Comparison of ENCODE assay signal across 1 cellular context in the genomic region with DNA sequence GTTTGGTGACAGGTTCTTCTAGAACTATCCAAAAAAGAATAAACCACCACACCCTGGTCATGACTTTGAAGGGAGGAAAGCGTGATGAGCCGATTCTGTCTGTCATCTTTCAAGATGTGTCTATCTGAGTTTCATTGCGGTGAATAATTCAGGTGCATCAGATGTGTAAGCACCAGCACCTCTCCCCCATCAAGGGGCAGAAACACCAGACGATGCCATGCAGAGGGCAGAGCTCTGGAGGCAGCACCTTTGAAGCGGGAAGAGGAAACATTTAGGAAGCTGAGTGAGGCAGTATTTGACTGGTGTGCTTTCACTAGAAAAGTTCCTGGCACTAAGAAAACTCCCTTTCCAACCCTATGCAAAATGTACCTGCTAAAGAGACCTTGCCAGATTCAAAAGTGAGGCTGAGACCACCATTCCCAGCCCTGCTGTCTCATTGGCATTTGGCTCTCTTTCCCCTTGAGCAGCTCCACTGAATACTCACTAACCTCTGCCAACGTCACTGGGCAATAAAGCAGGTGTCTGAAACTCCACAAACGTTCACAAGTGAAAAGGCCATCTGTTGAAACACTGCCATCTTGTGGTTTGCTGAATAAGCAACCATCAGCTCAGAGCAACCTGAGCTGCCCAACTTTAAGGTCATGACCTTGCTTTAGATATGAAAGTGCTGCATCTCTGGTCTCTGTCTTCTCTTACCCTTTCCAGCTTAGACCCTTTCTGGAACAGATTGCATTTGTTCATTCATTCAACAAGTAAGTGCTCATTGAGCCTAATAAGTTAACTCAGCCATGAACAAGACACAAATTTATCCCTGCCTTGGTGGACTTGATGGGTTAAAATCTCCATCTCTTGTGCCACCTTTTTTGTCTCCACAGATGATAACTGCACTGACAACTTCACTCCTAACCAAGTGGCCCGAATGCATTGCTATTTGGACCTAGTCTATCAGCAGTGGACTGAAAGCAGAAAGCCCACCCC.
TF ChIP-seq lines count a peak whose summit lies in the region.

No MANE protein-coding gene starts in this region.

TF ChIP-seq in HCT116, 20 proteins besides CTCF, POLR2A, EP300 and RAD21 (continued from another document):
- no peak for TF ChIP-seq ZBTB33 (IDR thresholded peaks at IDR 0.05; ENCODE audit: extremely low read depth, insufficient replicate concordance, low read length)
- no peak for TF ChIP-seq EZH2phosphoT487 (IDR thresholded peaks at IDR 0.05; ENCODE audit: borderline replicate concordance)
- no peak for TF ChIP-seq ELF1 (IDR thresholded peaks at IDR 0.05; ENCODE audit: borderline replicate concordance, low read depth)
- no peak for TF ChIP-seq JUND (IDR thresholded peaks at IDR 0.05)
- no peak for TF ChIP-seq EGR1 (IDR thresholded peaks at IDR 0.05; ENCODE audit: low read depth)
- TF ChIP-seq CEBPB (IDR thresholded peaks at IDR 0.05; ENCODE audit: low read depth): no peak
- TF ChIP-seq CBX3 (IDR thresholded peaks at IDR 0.05; ENCODE audit: low read depth): no peak
- TF ChIP-seq SP1 (IDR thresholded peaks at IDR 0.05; ENCODE audit: low read depth): no peak
- TF ChIP-seq ZNF274 (IDR thresholded peaks at IDR 0.05; ENCODE audit: low read depth, low read length): no peak
